In the genomic region with DNA sequence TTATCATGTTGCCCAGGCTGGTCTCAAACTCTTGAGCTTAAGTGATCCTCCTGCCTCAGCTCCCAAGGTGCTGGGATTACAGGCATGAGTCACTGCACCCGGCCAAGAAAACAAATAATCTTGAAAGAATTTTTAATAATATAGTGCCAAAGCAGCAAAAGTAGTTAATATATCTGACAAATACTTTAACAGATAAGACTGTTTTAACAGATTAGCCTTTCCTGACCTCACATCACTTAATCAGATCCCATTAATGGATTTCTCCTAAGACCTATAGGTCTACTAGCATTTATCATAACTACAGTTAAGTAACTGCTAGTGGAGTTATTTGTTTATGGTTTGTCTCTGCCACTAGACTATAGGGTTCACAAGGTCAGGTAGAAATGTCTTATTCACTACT, we compare ENCODE assay signal across 23 cellular contexts.
DNase-seq lines count a peak whose midpoint lies in the region; ATAC-seq and TF ChIP-seq lines count a peak whose summit lies in the region.
"Had no signal": no experiment of that assay in that cellular context is flagged by ENCODE, and none has a peak within 500 bp of the region (broad histone marks: within the 10 kb centered on the region; RNA-seq: fewer than 3 reads in every experiment).

No MANE protein-coding gene starts in this region.

- no peak for TF ChIP-seq CTCF in brain microvascular endothelial cell (IDR thresholded peaks at IDR 0.05; ENCODE audit: low read depth, low read length, missing control alignments)
- no peak for TF ChIP-seq CTCF in right atrium auricular region (IDR thresholded peaks at IDR 0.05)

- no peak overlapping the region for H3K4me3 ChIP-seq in MG63
- H3K4me3 ChIP-seq in brain microvascular endothelial cell (ENCODE audit: low read depth, low read length) = no peak overlapping the region
- no peak overlapping the region for H3K4me3 ChIP-seq in right atrium auricular region
- H3K4me3 ChIP-seq: lower lobe of right lung, neural progenitor cell, SK-N-MC, upper lobe of right lung had no signal

- H3K4me1 Mint-ChIP-seq in immature natural killer cell = no peaks in the 10 kb centered on the region
- H3K4me1 Mint-ChIP-seq: activated naive CD8-positive, alpha-beta T cell treated with anti-CD3 and anti-CD28 coated beads, Interleukin-2, amount 50 U/mL, for 24 hours; neural progenitor cell had no signal

- peaks cover 30 to 48% (median 34%) of the 10 kb centered on the region in 3 donors for H3K36me3 Mint-ChIP-seq in immature natural killer cell

- H3K9me3 Mint-ChIP-seq in immature natural killer cell = no peaks in the 10 kb centered on the region
- H3K9me3 Mint-ChIP-seq: activated naive CD8-positive, alpha-beta T cell treated with anti-CD3 and anti-CD28 coated beads, Interleukin-2, amount 50 U/mL, for 24 hours; CD4-positive, alpha-beta T cell; neural progenitor cell had no signal

- H3K27ac ChIP-seq in brain microvascular endothelial cell (peak overlapping the region; percentile 14), right atrium auricular region (no peak overlapping the region)
- H3K27ac ChIP-seq: lower lobe of right lung, neural progenitor cell, SK-N-MC, upper lobe of right lung had no signal

- H3K36me3 ChIP-seq in MG63 = peaks cover 34% of the 10 kb centered on the region
- peaks cover 12% of the 10 kb centered on the region for H3K36me3 ChIP-seq in brain microvascular endothelial cell (replicated peaks)
- peaks cover 50% of the 10 kb centered on the region for H3K36me3 ChIP-seq in right atrium auricular region

- H3K27me3 Mint-ChIP-seq in immature natural killer cell (ENCODE audit: low read depth in 3 of 3) = peaks cover 0 to 5% (median 2%) of the 10 kb centered on the region in 3 donors
- H3K27me3 Mint-ChIP-seq: activated naive CD8-positive, alpha-beta T cell treated with anti-CD3 and anti-CD28 coated beads, Interleukin-2, amount 50 U/mL, for 24 hours; CD4-positive, alpha-beta T cell had no signal

- H3K27ac Mint-ChIP-seq in immature natural killer cell = no peak overlapping the region
- H3K27ac Mint-ChIP-seq: activated naive CD8-positive, alpha-beta T cell treated with anti-CD3 and anti-CD28 coated beads, Interleukin-2, amount 50 U/mL, for 24 hours; CD4-positive, alpha-beta T cell; neural progenitor cell had no signal

- H3K27me3 ChIP-seq in MG63 (no peaks in the 10 kb centered on the region), brain microvascular endothelial cell (replicated peaks) (no peaks in the 10 kb centered on the region), right atrium auricular region (no peaks in the 10 kb centered on the region)
- H3K27me3 ChIP-seq: neural progenitor cell, upper lobe of right lung had no signal

- H3K9me3 ChIP-seq in MG63 = no peaks in the 10 kb centered on the region
- H3K9me3 ChIP-seq in right atrium auricular region = no peaks in the 10 kb centered on the region
- H3K9me3 ChIP-seq: lower lobe of right lung, upper lobe of right lung had no signal

- no peaks in the 10 kb centered on the region for H3K4me1 ChIP-seq in right atrium auricular region
- H3K4me1 ChIP-seq: lower lobe of right lung, neural progenitor cell, upper lobe of right lung had no signal

- in situ Hi-C loops in Caki2 (cut with HindIII; ENCODE audit: low pct_unique_long_range_greater_than_20kb, low sequenced_read_pairs) (no loop called here), brain microvascular endothelial cell (cut with HindIII; ENCODE audit: low pct_ligation_motif_present, low sequenced_read_pairs) (no loop called here)

- ATAC-seq in HG02840 (IDR thresholded peaks at IDR 0.05; ENCODE audit: low FRiP score, unreplicated experiment) (no peak), GM21360 (IDR thresholded peaks at IDR 0.05; ENCODE audit: unreplicated experiment) (no peak)
- ATAC-seq: activated naive CD8-positive, alpha-beta T cell treated with anti-CD3 and anti-CD28 coated beads, Interleukin-2, amount 50 U/mL, for 24 hours; upper lobe of right lung had no signal

- DNase-seq in Caki2 (ENCODE audit: low read depth) (peak; percentile 79), MG63 (peak; percentile 66), brain microvascular endothelial cell (peak; percentile 21), glomerular visceral epithelial cell (ENCODE audit: extremely low spot score) (peak; percentile 8), immature natural killer cell (no peak), right atrium auricular region (ENCODE audit: low spot score) (no peak)
- DNase-seq: activated CD4-positive, alpha-beta T cell treated with anti-CD3 and anti-CD28 coated beads, Interleukin-2, amount 50 U/mL, for 48 hours; activated CD4-positive, CD25-positive, alpha-beta regulatory T cell; activated effector memory CD4-positive, alpha-beta T cell treated with Interleukin-2 at 50 U/mL for 16 hours; activated naive CD8-positive, alpha-beta T cell treated with anti-CD3 and anti-CD28 coated beads, Interleukin-2, amount 50 U/mL, for 24 hours; CD4-positive, alpha-beta T cell; hippocampal formation; islet precursor cell; lower lobe of right lung; NCI-H1417; NCI-H2107; NCI-H524; substantia nigra; upper lobe of right lung had no signal

- H3K4me3 Mint-ChIP-seq in immature natural killer cell = no peak overlapping the region
- H3K4me3 Mint-ChIP-seq: activated naive CD8-positive, alpha-beta T cell treated with anti-CD3 and anti-CD28 coated beads, Interleukin-2, amount 50 U/mL, for 24 hours; CD4-positive, alpha-beta T cell; neural progenitor cell had no signal

Comparison
In these comparisons a context has a peak if more than half of its experiments do, and no peak if none do; other contexts are left out.
1. DNase-seq: peak in Caki2 (single experiment), MG63 (single experiment), brain microvascular endothelial cell (single experiment) and glomerular visceral epithelial cell (single experiment); none in immature natural killer cell (0 of 3) and right atrium auricular region (single experiment).